In the genomic region with DNA sequence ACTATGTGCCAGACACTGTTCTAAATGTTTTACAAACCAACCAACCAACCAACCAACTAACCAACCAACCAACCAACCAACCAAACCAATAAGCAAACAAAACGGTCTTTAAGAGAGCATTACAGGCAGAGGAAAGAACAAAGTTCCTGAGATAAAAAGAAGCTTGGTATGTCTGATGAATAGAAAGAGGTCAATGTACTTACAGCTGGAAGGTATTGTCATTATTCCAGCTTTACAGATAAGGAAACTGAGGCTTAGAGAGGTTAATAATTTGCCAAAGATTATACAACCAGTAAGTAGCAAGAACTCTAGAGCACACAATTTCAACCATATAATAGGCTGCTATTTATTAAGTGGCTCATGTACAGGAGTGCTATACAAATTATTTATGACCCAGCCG, we compare ENCODE assay signal across 10 cellular contexts. TPM values are rescaled to one million over a fixed set of nuclear protein-coding genes. Genes with fewer than 3 reads are reported as not detected.
"Had no signal": no experiment of that assay in that cellular context is flagged by ENCODE, and none has a peak within 500 bp of the region (broad histone marks: within the 10 kb centered on the region; RNA-seq: fewer than 3 reads in every experiment).

No MANE protein-coding gene starts in this region.

- DNase-seq: GM23248, GOT3, H7, HFFc6, IMR-90 had no signal

- H3K27ac ChIP-seq: GM23248, HL-60 had no signal

- H3K4me1 ChIP-seq: HAP-1 had no signal

- H2AFZ ChIP-seq: GM23248 had no signal

- ATAC-seq: HCT116, K562 had no signal

- H3K9ac ChIP-seq: GM23248 had no signal

- H3K36me3 ChIP-seq: HAP-1 had no signal

- FAIRE-seq: K562 had no signal

- H3K4me3 ChIP-seq: GM23248, HAP-1, K562 had no signal

- H3K9me3 ChIP-seq: HAP-1 had no signal

RNA-seq across cellular contexts. Expression of gene C9orf57, which starts 29.7 kb away (rescaled TPM):
- total RNA-seq: GM23248, H7, HFFc6, HT1080, IMR-90, K562 had no signal
- polyA plus RNA-seq: GM23248, IMR-90, K562 had no signal
